ENCODE assay signal across 29 cellular contexts in genomic region chr18:26510337-26510736, GRCh38. TPM values are rescaled to one million over a fixed set of nuclear protein-coding genes. Genes with fewer than 3 reads are reported as not detected.
DNase-seq lines count a peak whose midpoint lies in the region; ATAC-seq and TF ChIP-seq lines count a peak whose summit lies in the region.
"Had no signal": no experiment of that assay in that cellular context is flagged by ENCODE, and none has a peak within 500 bp of the region (broad histone marks: within the 10 kb centered on the region; RNA-seq: fewer than 3 reads in every experiment).

No MANE protein-coding gene starts in this region.

- TF ChIP-seq CTCF in dorsolateral prefrontal cortex (IDR thresholded peaks at IDR 0.05 in 54 of 56, conservative IDR thresholded peaks at IDR 0.05 in 2 of 56; ENCODE audit: low read depth in 1 of 56, partially characterized antibody in 56 of 56) (no peak), heart right ventricle (IDR thresholded peaks at IDR 0.05) (no peak), sigmoid colon (IDR thresholded peaks at IDR 0.05) (no peak)

- intact Hi-C loops in dorsolateral prefrontal cortex (cut with DNase I): no loop called here
- intact Hi-C loops in heart right ventricle (cut with DNase I): loop anchor here in 1 of 10 donors (10.0 kb wide), 1 partner anchor 46 kb away; no protein-coding TSS in a partner anchor
- intact Hi-C loops in sigmoid colon (cut with DNase I): no loop called here

- no peaks in the 10 kb centered on the region for H3K27me3 ChIP-seq in dorsolateral prefrontal cortex
- H3K27me3 ChIP-seq in heart right ventricle: no peaks in the 10 kb centered on the region
- no peaks in the 10 kb centered on the region for H3K27me3 ChIP-seq in sigmoid colon
- H3K27me3 ChIP-seq: MG63, tibial artery had no signal

- WGBS in heart right ventricle, 2 donors: 40 to 59% methylated on average over 3 of the region's 3 CpGs
- 85 to 93% methylated on average over 3 of the region's 3 CpGs for WGBS in sigmoid colon, 2 donors

- ATAC-seq in heart right ventricle: peak; percentile 49 to 86 (median 68)
- no peak for ATAC-seq in HG03097 (IDR thresholded peaks at IDR 0.05; ENCODE audit: low FRiP score, unreplicated experiment)
- ATAC-seq in GM19324 (IDR thresholded peaks at IDR 0.05; ENCODE audit: low FRiP score, unreplicated experiment): no peak
- ATAC-seq: stimulated activated naive CD8-positive, alpha-beta T cell treated with anti-CD3 and anti-CD28 coated beads, Interleukin-15, amount 100 ng/mL, for 72 hours; WTC11 had no signal

- no peak for TF ChIP-seq POLR2A in sigmoid colon (IDR thresholded peaks at IDR 0.05)

- H3K9me3 ChIP-seq in heart right ventricle (no peaks in the 10 kb centered on the region), sigmoid colon (no peaks in the 10 kb centered on the region)
- H3K9me3 ChIP-seq: MG63, psoas muscle, tibial artery had no signal

- H3K4me1 ChIP-seq in heart right ventricle: peaks cover 0 to 46% (median 24%) of the 10 kb centered on the region in 9 donors
- peaks cover 0 to 12% (median 0%) of the 10 kb centered on the region in 4 donors for H3K4me1 ChIP-seq in sigmoid colon

- peak; percentile 2 for DNase-seq in DMS53 (lab: John Stamatoyannopoulos, UW)
- DNase-seq in DMS53 treated with DMSO at 0.1 percent for 48 hours (lab: John Stamatoyannopoulos, UW; ENCODE audit: unreplicated experiment): no peak
- no peak for DNase-seq in dorsolateral prefrontal cortex
- DNase-seq in heart right ventricle: no peak
- no peak for DNase-seq in sigmoid colon
- no peak for DNase-seq in C1 segment of cervical spinal cord (lab: John Stamatoyannopoulos, UW)
- DNase-seq: activated CD4-positive, alpha-beta T cell treated with anti-CD3 and anti-CD28 coated beads, Interleukin-2, amount 10 ng/mL, durations not matched to agents 7 days and 5 days; activated gamma-delta T cell; activated naive CD8-positive, alpha-beta T cell treated with anti-CD3 and anti-CD28 coated beads, Interleukin-2, amount 10 ng/mL, durations not matched to agents 7 days and 5 days; activated T-cell treated with anti-CD3 and anti-CD28 coated beads, Interleukin-2, amount 50 U/mL, for 24 hours; CD4-positive, CD25-positive, alpha-beta regulatory T cell; H9; KBM-7; MG63; naive B cell; NCI-H146; NCI-H446 treated with DMSO at 0.1 percent for 48 hours; nucleus accumbens; psoas muscle; SHP77; stimulated activated naive CD8-positive, alpha-beta T cell treated with anti-CD3 and anti-CD28 coated beads, Interleukin-15, amount 100 ng/mL, for 72 hours; SW 1271; T-helper 9 cell; tibial artery had no signal

- no peak for TF ChIP-seq EP300 in sigmoid colon (IDR thresholded peaks at IDR 0.05)

- peak overlapping the region in 34 of 59 donors; percentile 0 to 68 (median 28) for H3K27ac ChIP-seq in dorsolateral prefrontal cortex
- peak overlapping the region in 6 of 10 donors; percentile 9 to 52 (median 32) for H3K27ac ChIP-seq in heart right ventricle
- peak overlapping the region in 3 of 4 donors; percentile 17 to 25 (median 19) for H3K27ac ChIP-seq in sigmoid colon
- H3K27ac ChIP-seq: 22Rv1, psoas muscle, skin epidermis had no signal

- H3K36me3 ChIP-seq in heart right ventricle (no peaks in the 10 kb centered on the region), sigmoid colon (no peaks in the 10 kb centered on the region)
- H3K36me3 ChIP-seq: MG63, tibial artery had no signal

- peak overlapping the region in 22 of 59 donors; percentile 1 to 54 (median 18) for H3K4me3 ChIP-seq in dorsolateral prefrontal cortex
- no peak overlapping the region for H3K4me3 ChIP-seq in heart right ventricle
- no peak overlapping the region for H3K4me3 ChIP-seq in sigmoid colon
- H3K4me3 ChIP-seq: MG63, skin epidermis, tibial artery had no signal

RNA-seq across cellular contexts. Expression of gene KCTD1, which starts 38.0 kb away (rescaled TPM):
- total RNA-seq in dorsolateral prefrontal cortex (100 to 1,000 TPM in 39 of 120 experiments, 10 to 100 TPM in 81; 40.5 to 147 (median 89.3) TPM), heart right ventricle (10 to 100 TPM in 7 of 10 donors, 1 to 10 TPM in 3; 7.5 to 16.7 (median 11.5) TPM), sigmoid colon (10 to 100 TPM in 3 of 4 donors, 1 to 10 TPM in 1; 7.1 to 22.4 (median 16.1) TPM)
- polyA plus RNA-seq in heart right ventricle (1 to 10 TPM; 8.1 to 8.9 TPM), sigmoid colon (10 to 100 TPM in 2 of 3 donors, 1 to 10 TPM in 1; 3.4 to 10.9 (median 10.2) TPM)

Comparison
In these comparisons a context has a peak if more than half of its experiments do, and no peak if none do; other contexts are left out.
1. ATAC-seq: peak in heart right ventricle (8 of 8); none in HG03097 (single experiment) and GM19324 (single experiment).
2. Peak in every context shown above with its lines, with median percentiles within 50 percentile points of each other: H3K27ac ChIP-seq.